Comparison of ENCODE assay signal across 8 cellular contexts in the genomic region with DNA sequence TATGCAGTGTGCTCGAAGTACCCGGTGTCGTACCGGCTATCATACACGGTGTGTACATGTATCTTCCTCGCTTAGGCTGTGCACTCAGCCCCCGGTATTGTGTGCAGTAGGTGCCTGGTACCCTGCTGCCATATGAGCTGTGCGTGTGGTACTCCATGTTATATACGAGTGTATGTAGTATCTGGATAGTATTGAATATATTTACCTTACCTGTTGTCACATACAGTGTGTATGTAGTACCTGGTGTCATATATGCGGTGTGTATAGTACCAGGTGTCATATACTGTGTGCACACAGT. TPM values are rescaled to one million over a fixed set of nuclear protein-coding genes. Genes with fewer than 3 reads are reported as not detected.
DNase-seq lines count a peak whose midpoint lies in the region; ATAC-seq and TF ChIP-seq lines count a peak whose summit lies in the region.

No MANE protein-coding gene starts in this region.

- no peak overlapping the region for H3K27ac ChIP-seq in iPS-20b (ENCODE audit: low read length)
- H3K27ac ChIP-seq in stomach: peak overlapping the region; percentile 95 to 99 (median 96)

- H3K4me3 Mint-ChIP-seq in activated T-helper 2 cell treated with anti-CD3 and anti-CD28 coated beads, Interferon-gamma antibody, Interleukin-2, Interleukin-4, amounts not matched to agents 10 μg/mL and 5 μg/mL and 100 μg/mL, durations not matched to agents 14 hours and 24 hours and 36 hours (ENCODE audit: low read depth): peak overlapping the region; percentile 90

- no peak for TF ChIP-seq CTCF in stomach (IDR thresholded peaks at IDR 0.05)

- TF ChIP-seq POLR2A in stomach (IDR thresholded peaks at IDR 0.05): no peak

- peak; percentile 0 for ATAC-seq in HG02973 (IDR thresholded peaks at IDR 0.05; ENCODE audit: unreplicated experiment)

- no peaks in the 10 kb centered on the region for H3K9me3 Mint-ChIP-seq in activated T-helper 2 cell treated with anti-CD3 and anti-CD28 coated beads, Interferon-gamma antibody, Interleukin-2, Interleukin-4, amounts not matched to agents 10 μg/mL and 5 μg/mL and 100 μg/mL, durations not matched to agents 14 hours and 24 hours and 36 hours

- H3K36me3 Mint-ChIP-seq in activated T-helper 2 cell treated with anti-CD3 and anti-CD28 coated beads, Interferon-gamma antibody, Interleukin-2, Interleukin-4, amounts not matched to agents 10 μg/mL and 5 μg/mL and 100 μg/mL, durations not matched to agents 14 hours and 24 hours and 36 hours (ENCODE audit: low read depth): no peaks in the 10 kb centered on the region

- H3K27me3 Mint-ChIP-seq in activated T-helper 2 cell treated with anti-CD3 and anti-CD28 coated beads, Interferon-gamma antibody, Interleukin-2, Interleukin-4, amounts not matched to agents 10 μg/mL and 5 μg/mL and 100 μg/mL, durations not matched to agents 14 hours and 24 hours and 36 hours (ENCODE audit: low read depth): peaks cover 5% of the 10 kb centered on the region

- H3K36me3 ChIP-seq in iPS-20b (ENCODE audit: insufficient read depth, low read depth, low read length): no peaks in the 10 kb centered on the region
- no peaks in the 10 kb centered on the region for H3K36me3 ChIP-seq in stomach

- H3K9me3 ChIP-seq in iPS-20b (ENCODE audit: insufficient read depth, low read depth, low read length) (no peaks in the 10 kb centered on the region), stomach (no peaks in the 10 kb centered on the region)

- H3K9ac ChIP-seq in iPS-20b (ENCODE audit: low read depth, low read length): peak overlapping the region; percentile 72; the same call in 1 of the 2 replicates

- H3K4me3 ChIP-seq in GM08714 (ENCODE audit: low read length) (peak overlapping the region; percentile 90), iPS-20b (ENCODE audit: low read length) (peak overlapping the region; percentile 83), stomach (peak overlapping the region; percentile 72 to 82 (median 73))

- peaks cover 23% of the 10 kb centered on the region for H3K4me1 Mint-ChIP-seq in activated T-helper 2 cell treated with anti-CD3 and anti-CD28 coated beads, Interferon-gamma antibody, Interleukin-2, Interleukin-4, amounts not matched to agents 10 μg/mL and 5 μg/mL and 100 μg/mL, durations not matched to agents 14 hours and 24 hours and 36 hours (ENCODE audit: low read depth)

- 9 to 11% (median 11%) methylated on average over 10 of the region's 10 CpGs for WGBS in stomach, 5 donors

- DNase-seq in activated T-helper 2 cell treated with anti-CD3 and anti-CD28 coated beads, Interferon-gamma antibody, Interleukin-2, Interleukin-4, amounts not matched to agents 10 μg/mL and 5 μg/mL and 100 μg/mL, durations not matched to agents 14 hours and 24 hours and 36 hours (ENCODE audit: low spot score): no peak
- DNase-seq in stomach: no peak
- no peak for DNase-seq in NCI-H2029 (lab: John Stamatoyannopoulos, UW)
- DNase-seq in CD1c-positive myeloid dendritic cell (ENCODE audit: extremely low spot score): no peak
- DNase-seq in stimulated activated CD4-positive, alpha-beta T cell treated with anti-CD3 and anti-CD28 coated beads, Interleukin-4, amount 100 ng/mL, for 4 hours: no peak

- intact Hi-C loops in activated T-helper 2 cell treated with anti-CD3 and anti-CD28 coated beads, Interferon-gamma antibody, Interleukin-2, Interleukin-4, amounts not matched to agents 10 μg/mL and 5 μg/mL and 100 μg/mL, durations not matched to agents 14 hours and 24 hours and 36 hours (cut with micrococcal nuclease): loop anchor here (2.0 to 5.0 kb wide), 2 partner anchors 46 to 91 kb away; no protein-coding TSS in a partner anchor
- intact Hi-C loops in stomach (cut with DNase I; ENCODE audit: low total_unique reads): no loop called here

- peaks cover 19% of the 10 kb centered on the region; the same call in 1 of the 2 replicates for H3K4me1 ChIP-seq in iPS-20b (ENCODE audit: insufficient read depth, low read length)
- peaks cover 3 to 67% (median 46%) of the 10 kb centered on the region in 4 donors for H3K4me1 ChIP-seq in stomach

- H3K27me3 ChIP-seq in iPS-20b (ENCODE audit: insufficient read depth, low read length): peaks cover 29% of the 10 kb centered on the region
- no peaks in the 10 kb centered on the region for H3K27me3 ChIP-seq in stomach

- no peak for TF ChIP-seq EP300 in stomach (IDR thresholded peaks at IDR 0.05)

- peak overlapping the region; percentile 81 for H3K27ac Mint-ChIP-seq in activated T-helper 2 cell treated with anti-CD3 and anti-CD28 coated beads, Interferon-gamma antibody, Interleukin-2, Interleukin-4, amounts not matched to agents 10 μg/mL and 5 μg/mL and 100 μg/mL, durations not matched to agents 14 hours and 24 hours and 36 hours

RNA-seq across cellular contexts. Expression of gene ZMYND11, which starts 1.2 kb away (rescaled TPM):
- 28.3 and 30.6 TPM in 2 replicates for total RNA-seq in activated T-helper 2 cell treated with anti-CD3 and anti-CD28 coated beads, Interferon-gamma antibody, Interleukin-2, Interleukin-4, amounts not matched to agents 10 μg/mL and 5 μg/mL and 100 μg/mL, durations not matched to agents 14 hours and 24 hours and 36 hours
- total RNA-seq in stomach: 100 to 1,000 TPM in 2 of 5 donors, 10 to 100 TPM in 3; 11.9 to 288 (median 88.1) TPM
- 10 to 100 TPM; 26.6 to 45.5 (median 34.0) TPM for polyA plus RNA-seq in stomach
